ENCODE assay signal across 15 cellular contexts in genomic region chr3:123620338-123620737, GRCh38. TPM values are rescaled to one million over a fixed set of nuclear protein-coding genes. Genes with fewer than 3 reads are reported as not detected.
DNase-seq lines count a peak whose midpoint lies in the region; ATAC-seq and TF ChIP-seq lines count a peak whose summit lies in the region.
"Had no signal": no experiment of that assay in that cellular context is flagged by ENCODE, and none has a peak within 500 bp of the region (broad histone marks: within the 10 kb centered on the region; RNA-seq: fewer than 3 reads in every experiment).

No MANE protein-coding gene starts in this region.

- H3K4me3 ChIP-seq in right atrium auricular region (peak overlapping the region in 1 of 2 donors; percentile 14), vagina (peak overlapping the region; percentile 25 to 30)
- H3K4me3 ChIP-seq: A549 had no signal

- H3K4me3 Mint-ChIP-seq in osteocyte (ENCODE audit: unreplicated experiment), result peak overlapping the region; percentile 22

- peak overlapping the region; percentile 40 to 63 for H3K27ac ChIP-seq in right atrium auricular region
- H3K27ac ChIP-seq in vagina, result peak overlapping the region; percentile 58
- H3K27ac ChIP-seq: A549, WERI-Rb-1 had no signal

- H3K9me3 ChIP-seq in right atrium auricular region (no peaks in the 10 kb centered on the region), vagina (no peaks in the 10 kb centered on the region)
- H3K9me3 ChIP-seq: A549 had no signal

- H3K27me3 ChIP-seq in right atrium auricular region, result no peaks in the 10 kb centered on the region
- no peaks in the 10 kb centered on the region for H3K27me3 ChIP-seq in vagina

- no peaks in the 10 kb centered on the region for H3K36me3 ChIP-seq in right atrium auricular region
- H3K36me3 ChIP-seq in vagina, result no peaks in the 10 kb centered on the region
- H3K36me3 ChIP-seq: WERI-Rb-1 had no signal

- no peaks in the 10 kb centered on the region for H3K9me3 Mint-ChIP-seq in osteocyte (ENCODE audit: unreplicated experiment)

- H3K27me3 Mint-ChIP-seq in osteocyte (ENCODE audit: unreplicated experiment), result no peaks in the 10 kb centered on the region

- peaks cover 9% of the 10 kb centered on the region for H3K36me3 Mint-ChIP-seq in osteocyte (ENCODE audit: unreplicated experiment)

- no peak for TF ChIP-seq POLR2A in vagina (IDR thresholded peaks at IDR 0.05)

- TF ChIP-seq CTCF in right atrium auricular region (IDR thresholded peaks at IDR 0.05), result no peak
- no peak for TF ChIP-seq CTCF in osteocyte (IDR thresholded peaks at IDR 0.05)
- TF ChIP-seq CTCF in vagina (IDR thresholded peaks at IDR 0.05), result no peak

- peaks cover 56% of the 10 kb centered on the region for H3K4me1 Mint-ChIP-seq in osteocyte (ENCODE audit: unreplicated experiment)

- no peak overlapping the region for H3K27ac Mint-ChIP-seq in osteocyte (ENCODE audit: unreplicated experiment)

- intact Hi-C loops in Right ventricle myocardium superior (cut with DNase I), result no loop called here
- intact Hi-C loops in vagina (cut with DNase I), result no loop called here

- ATAC-seq in Right ventricle myocardium superior (ENCODE audit: poor library complexity) (no peak), GM18861 (IDR thresholded peaks at IDR 0.05; ENCODE audit: unreplicated experiment) (no peak)
- ATAC-seq: A549 had no signal

- H3K4me1 ChIP-seq in right atrium auricular region, result peaks cover 0 to 30% of the 10 kb centered on the region in 2 donors
- peaks cover 50% of the 10 kb centered on the region for H3K4me1 ChIP-seq in vagina

- DNase-seq in right atrium auricular region (ENCODE audit: low spot score) (no peak), Right ventricle myocardium superior (no peak), foreskin melanocyte (peak; percentile 97), osteocyte (ENCODE audit: extremely low spot score, unreplicated experiment) (no peak), vagina (ENCODE audit: extremely low spot score in 2 of 2) (no peak), NCI-H82 (lab: John Stamatoyannopoulos, UW) (no peak), SW 1271 (lab: John Stamatoyannopoulos, UW) (no peak)
- DNase-seq: activated T-cell treated with anti-CD3 and anti-CD28 coated beads, Interleukin-2, amount 50 U/mL, for 48 hours; DMS79; NCI-H510A; SHP77 treated with DMSO at 0.1 percent for 48 hours; stimulated activated CD4-positive, alpha-beta T cell treated with anti-CD3 and anti-CD28 coated beads, Interleukin-15, amount 100 ng/mL, for 24 hours; WERI-Rb-1 had no signal

RNA-seq across cellular contexts. Expression of gene HACD2, which starts 35.5 kb away (rescaled TPM):
- total RNA-seq in right atrium auricular region (10 to 100 TPM; 22.7 to 28.6 TPM), Right ventricle myocardium superior (9.1 TPM), osteocyte (63.8 and 69.4 TPM in 2 replicates), vagina (26.3 TPM)
